40 cellular contexts compared by ENCODE assay signal in the genomic region with DNA sequence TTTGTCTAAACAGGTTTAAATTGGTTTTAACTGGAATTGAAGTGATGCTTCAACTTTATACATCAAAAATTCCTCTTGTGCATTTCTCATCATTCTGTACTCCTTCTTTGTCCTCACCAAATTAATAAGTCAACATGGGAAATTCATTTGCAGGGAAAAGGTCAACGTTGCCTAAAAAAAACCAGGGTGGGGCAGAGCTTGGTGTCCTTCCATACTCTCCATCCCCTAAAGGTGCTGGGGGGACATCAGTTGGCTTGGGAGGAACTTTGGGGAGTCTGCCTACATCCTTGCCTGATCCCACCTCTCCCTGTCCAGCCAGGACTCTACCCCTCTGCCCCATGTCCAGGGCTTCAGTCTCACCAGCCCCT. TPM values are rescaled to one million over a fixed set of nuclear protein-coding genes. Genes with fewer than 3 reads are reported as not detected.
"Had no signal": no experiment of that assay in that cellular context is flagged by ENCODE, and none has a peak within 500 bp of the region (broad histone marks: within the 10 kb centered on the region; RNA-seq: fewer than 3 reads in every experiment).

No MANE protein-coding gene starts in this region.

- ATAC-seq: activated CD8-positive, alpha-beta T cell treated with anti-CD3 and anti-CD28 coated beads for 36 hours; activated naive CD8-positive, alpha-beta T cell treated with anti-CD3 and anti-CD28 coated beads, Interleukin-2, amount 50 U/mL, for 24 hours; activated T-cell treated with anti-CD3 and anti-CD28 coated beads, Interleukin-2, amount 50 U/mL, for 4 hours; activated T-cell treated with anti-CD3 and anti-CD28 coated beads, Interleukin-2, amount 50 U/mL, for 72 hours had no signal

- H3K27me3 ChIP-seq: ascending aorta, cardiac muscle cell had no signal

- FAIRE-seq: bronchial epithelial cell, TTC549 had no signal

- DNase-seq: activated B cell treated with CpG ODN at 0.5 μM for 24 hours; activated CD4-positive, alpha-beta memory T cell treated with anti-CD3 and anti-CD28 coated beads for 36 hours; activated CD4-positive, alpha-beta T cell treated with anti-CD3 and anti-CD28 coated beads for 4 hours; activated CD4-positive, alpha-beta T cell treated with anti-CD3 and anti-CD28 coated beads, Interleukin-2, amount 10 ng/mL, durations not matched to agents 24 days and 14 days; activated CD4-positive, alpha-beta T cell treated with anti-CD3 and anti-CD28 coated beads, Interleukin-2, amount 50 U/mL, for 1 hour; activated CD4-positive, alpha-beta T cell treated with anti-CD3 and anti-CD28 coated beads, Interleukin-2, amount 50 U/mL, for 4 hours; activated CD4-positive, CD25-positive, alpha-beta regulatory T cell treated with anti-CD3 and anti-CD28 coated beads, Interleukin-2, amount 50 U/mL, for 72 hours; activated CD8-positive, alpha-beta memory T cell treated with anti-CD3 and anti-CD28 coated beads, Interleukin-2, amount 50 U/mL, for 4 hours; activated CD8-positive, alpha-beta T cell treated with anti-CD3 and anti-CD28 coated beads for 36 hours; activated effector memory CD4-positive, alpha-beta T cell treated with Interleukin-2 at 50 U/mL for 16 hours; activated gamma-delta T cell; activated naive CD4-positive, alpha-beta T cell treated with anti-CD3 and anti-CD28 coated beads, Interleukin-2, amount 10 ng/mL, durations not matched to agents 7 days and 5 days; activated naive CD4-positive, alpha-beta T cell treated with Interleukin-2 at 50 U/mL for 16 hours; activated naive CD8-positive, alpha-beta T cell treated with anti-CD3 and anti-CD28 coated beads, Interleukin-2, amount 10 ng/mL, durations not matched to agents 7 days and 5 days; activated naive CD8-positive, alpha-beta T cell treated with anti-CD3 and anti-CD28 coated beads, Interleukin-2, amount 50 U/mL, for 24 hours; activated T-cell treated with anti-CD3 and anti-CD28 coated beads for 4 hours; activated T-cell treated with anti-CD3 and anti-CD28 coated beads, Interleukin-2, amount 50 U/mL, for 1 hour; activated T-cell treated with anti-CD3 and anti-CD28 coated beads, Interleukin-2, amount 50 U/mL, for 4 hours; activated T-cell treated with anti-CD3 and anti-CD28 coated beads, Interleukin-2, amount 50 U/mL, for 72 hours; amygdala; anterior cingulate cortex; caudate nucleus; cerebellar nuclear complex; T-helper 1 cell; T-helper 2 cell; T-helper 9 cell had no signal

- H3K9me3 Mint-ChIP-seq: activated CD4-positive, alpha-beta memory T cell treated with anti-CD3 and anti-CD28 coated beads for 36 hours; activated naive CD4-positive, alpha-beta T cell treated with anti-CD3 and anti-CD28 coated beads, Interleukin-2, amount 50 U/mL, for 24 hours had no signal

- H3K4me3 ChIP-seq: ascending aorta, cardiac muscle cell had no signal

- H3K36me3 ChIP-seq: ascending aorta, cardiac muscle cell had no signal

- H3K27ac ChIP-seq: ascending aorta, cardiac muscle cell, VCaP had no signal

- H3K9me3 ChIP-seq: ascending aorta had no signal

- H3K4me1 ChIP-seq: ascending aorta had no signal

- H3K36me3 Mint-ChIP-seq: activated naive CD4-positive, alpha-beta T cell treated with anti-CD3 and anti-CD28 coated beads, Interleukin-2, amount 10 ng/mL, durations not matched to agents 7 days and 5 days; activated naive CD4-positive, alpha-beta T cell treated with anti-CD3 and anti-CD28 coated beads, Interleukin-2, amount 50 U/mL, for 24 hours; activated naive CD8-positive, alpha-beta T cell; brain had no signal

- H3K4me1 Mint-ChIP-seq: activated B cell treated with CpG ODN at 0.5 μM for 24 hours; activated CD4-positive, alpha-beta T cell treated with anti-CD3 and anti-CD28 coated beads, Interleukin-2, amount 10 ng/mL, durations not matched to agents 24 days and 14 days; activated naive CD4-positive, alpha-beta T cell treated with anti-CD3 and anti-CD28 coated beads, Interleukin-2, amount 10 ng/mL, durations not matched to agents 7 days and 5 days; activated naive CD4-positive, alpha-beta T cell treated with anti-CD3 and anti-CD28 coated beads, Interleukin-2, amount 50 U/mL, for 24 hours; activated naive CD8-positive, alpha-beta T cell treated with anti-CD3 and anti-CD28 coated beads, Interleukin-2, amount 10 ng/mL, durations not matched to agents 7 days and 5 days; activated naive CD8-positive, alpha-beta T cell treated with anti-CD3 and anti-CD28 coated beads, Interleukin-2, amount 50 U/mL, for 24 hours; central memory CD8-positive, alpha-beta T cell had no signal

- H3K27me3 Mint-ChIP-seq: activated naive CD4-positive, alpha-beta T cell treated with anti-CD3 and anti-CD28 coated beads, Interleukin-2, amount 50 U/mL, for 24 hours; activated naive CD8-positive, alpha-beta T cell treated with anti-CD3 and anti-CD28 coated beads, Interleukin-2, amount 50 U/mL, for 24 hours had no signal

- H3K4me3 Mint-ChIP-seq: activated B cell treated with CpG ODN at 0.5 μM for 24 hours; activated CD4-positive, alpha-beta memory T cell treated with anti-CD3 and anti-CD28 coated beads for 36 hours; activated CD4-positive, alpha-beta T cell treated with anti-CD3 and anti-CD28 coated beads, Interleukin-2, amount 10 ng/mL, durations not matched to agents 24 days and 14 days; activated CD8-positive, alpha-beta T cell treated with anti-CD3 and anti-CD28 coated beads for 36 hours; activated naive CD4-positive, alpha-beta T cell treated with anti-CD3 and anti-CD28 coated beads, Interleukin-2, amount 10 ng/mL, durations not matched to agents 7 days and 5 days; activated naive CD4-positive, alpha-beta T cell treated with anti-CD3 and anti-CD28 coated beads, Interleukin-2, amount 50 U/mL, for 24 hours; activated naive CD8-positive, alpha-beta T cell; activated naive CD8-positive, alpha-beta T cell treated with anti-CD3 and anti-CD28 coated beads, Interleukin-2, amount 10 ng/mL, durations not matched to agents 7 days and 5 days; activated naive CD8-positive, alpha-beta T cell treated with anti-CD3 and anti-CD28 coated beads, Interleukin-2, amount 50 U/mL, for 24 hours; activated T-cell treated with anti-CD3 and anti-CD28 coated beads, Interleukin-2, amount 50 U/mL, for 4 hours; activated T-cell treated with anti-CD3 and anti-CD28 coated beads, Interleukin-2, amount 50 U/mL, for 72 hours; activated T-helper 1 cell treated with anti-CD3 and anti-CD28 coated beads, Interleukin-12 subunit alpha, Interleukin-12 subunit beta, Interleukin-2, Interleukin-4 antibody, amounts not matched to agents 30 ng/mL and 10 ng/mL and 1 ng/mL, durations not matched to agents 14 hours and 24 hours and 36 hours; brain; central memory CD8-positive, alpha-beta T cell; T-helper 1 cell treated with Interleukin-12 subunit alpha and Interleukin-12 subunit beta and Interleukin-4 antibody, amounts not matched to agents 30 μg/mL and 1 μg/mL, for 36 hours; T-helper 2 cell treated with Interferon-gamma antibody and Interleukin-4, amounts not matched to agents 5 μg/mL and 100 μg/mL, for 36 hours had no signal

- H3K27ac Mint-ChIP-seq: activated B cell treated with CpG ODN at 0.5 μM for 24 hours; activated CD4-positive, alpha-beta memory T cell treated with anti-CD3 and anti-CD28 coated beads for 36 hours; activated CD4-positive, alpha-beta T cell treated with anti-CD3 and anti-CD28 coated beads, Interleukin-2, amount 10 ng/mL, durations not matched to agents 24 days and 14 days; activated CD8-positive, alpha-beta T cell treated with anti-CD3 and anti-CD28 coated beads for 36 hours; activated naive CD4-positive, alpha-beta T cell treated with anti-CD3 and anti-CD28 coated beads, Interleukin-2, amount 10 ng/mL, durations not matched to agents 7 days and 5 days; activated naive CD4-positive, alpha-beta T cell treated with anti-CD3 and anti-CD28 coated beads, Interleukin-2, amount 50 U/mL, for 24 hours; activated naive CD8-positive, alpha-beta T cell; activated naive CD8-positive, alpha-beta T cell treated with anti-CD3 and anti-CD28 coated beads, Interleukin-2, amount 10 ng/mL, durations not matched to agents 7 days and 5 days; activated naive CD8-positive, alpha-beta T cell treated with anti-CD3 and anti-CD28 coated beads, Interleukin-2, amount 50 U/mL, for 24 hours; activated T-helper 1 cell treated with anti-CD3 and anti-CD28 coated beads, Interleukin-12 subunit alpha, Interleukin-12 subunit beta, Interleukin-2, Interleukin-4 antibody, amounts not matched to agents 30 ng/mL and 10 ng/mL and 1 ng/mL, durations not matched to agents 14 hours and 24 hours and 36 hours; activated T-helper 2 cell treated with anti-CD3 and anti-CD28 coated beads, Interferon-gamma antibody, Interleukin-2, Interleukin-4, amounts not matched to agents 10 μg/mL and 5 μg/mL and 100 μg/mL, durations not matched to agents 14 hours and 24 hours and 36 hours; brain; T-helper 1 cell treated with Interleukin-12 subunit alpha and Interleukin-12 subunit beta and Interleukin-4 antibody, amounts not matched to agents 30 μg/mL and 1 μg/mL, for 36 hours; T-helper 2 cell treated with Interferon-gamma antibody and Interleukin-4, amounts not matched to agents 5 μg/mL and 100 μg/mL, for 36 hours had no signal

RNA-seq across cellular contexts. Expression of a gene that starts 34.1 kb away (rescaled TPM):
- total RNA-seq: activated B cell treated with CpG ODN at 0.5 μM for 24 hours; activated CD4-positive, alpha-beta memory T cell treated with anti-CD3 and anti-CD28 coated beads for 36 hours; activated CD4-positive, alpha-beta T cell treated with anti-CD3 and anti-CD28 coated beads, Interleukin-2, amount 10 ng/mL, durations not matched to agents 24 days and 14 days; activated CD8-positive, alpha-beta memory T cell treated with anti-CD3 and anti-CD28 coated beads for 36 hours; activated CD8-positive, alpha-beta T cell treated with anti-CD3 and anti-CD28 coated beads for 36 hours; activated naive CD8-positive, alpha-beta T cell treated with anti-CD3 and anti-CD28 coated beads, Interleukin-2, amount 10 ng/mL, durations not matched to agents 7 days and 5 days; activated T-cell treated with anti-CD3 and anti-CD28 coated beads, Interleukin-2, amount 50 U/mL, for 72 hours; activated T-helper 1 cell treated with anti-CD3 and anti-CD28 coated beads, Interleukin-12 subunit alpha, Interleukin-12 subunit beta, Interleukin-2, Interleukin-4 antibody, amounts not matched to agents 30 ng/mL and 10 ng/mL and 1 ng/mL, durations not matched to agents 14 hours and 24 hours and 36 hours; activated T-helper 2 cell treated with anti-CD3 and anti-CD28 coated beads, Interferon-gamma antibody, Interleukin-2, Interleukin-4, amounts not matched to agents 10 μg/mL and 5 μg/mL and 100 μg/mL, durations not matched to agents 14 hours and 24 hours and 36 hours; bronchial epithelial cell; cardiac muscle cell had no signal
